In the genomic region with DNA sequence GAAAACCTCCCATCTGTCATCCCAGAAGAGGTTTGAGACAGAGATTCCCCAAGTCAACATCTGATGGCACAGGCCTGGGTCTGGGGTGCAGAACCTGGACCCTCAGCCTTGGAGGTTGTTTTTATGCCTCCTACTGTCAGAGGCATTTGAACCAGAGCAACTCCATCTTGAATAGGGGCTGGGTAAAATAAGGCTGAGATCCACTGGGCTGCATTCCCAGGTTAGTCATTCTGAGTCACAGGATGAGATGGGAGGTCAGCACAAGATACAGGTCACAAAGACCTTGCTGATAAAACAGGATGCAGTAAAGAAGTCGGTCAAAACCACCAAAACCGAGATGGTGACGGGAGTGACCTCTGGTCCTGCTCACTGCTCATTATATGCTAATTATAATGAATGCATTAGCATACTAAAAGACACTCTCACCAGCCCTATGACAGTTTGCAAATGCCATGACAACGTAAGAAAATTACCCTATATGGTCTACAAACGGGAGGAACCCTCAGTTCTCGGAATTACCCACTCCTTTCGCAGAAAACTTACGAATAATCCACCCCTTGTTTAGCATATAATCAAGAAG, we compare ENCODE assay signal across 27 cellular contexts.
DNase-seq lines count a peak whose midpoint lies in the region; ATAC-seq and TF ChIP-seq lines count a peak whose summit lies in the region.
"Had no signal": no experiment of that assay in that cellular context is flagged by ENCODE, and none has a peak within 500 bp of the region (broad histone marks: within the 10 kb centered on the region; RNA-seq: fewer than 3 reads in every experiment).

No MANE protein-coding gene starts in this region.

- TF ChIP-seq CTCF in MCF 10A (IDR thresholded peaks at IDR 0.05; ENCODE audit: unreplicated experiment): no peak
- TF ChIP-seq CTCF in breast epithelium (IDR thresholded peaks at IDR 0.05): no peak

- no peak overlapping the region for H3K4me3 ChIP-seq in breast epithelium
- H3K4me3 ChIP-seq: body of pancreas, GM12878, hepatocyte, suprapubic skin had no signal

- no peaks in the 10 kb centered on the region for H3K36me3 Mint-ChIP-seq in MCF 10A (ENCODE audit: insufficient read depth, unreplicated experiment)
- H3K36me3 Mint-ChIP-seq in T-helper 17 cell (ENCODE audit: low read depth): no peaks in the 10 kb centered on the region
- no peaks in the 10 kb centered on the region for H3K36me3 Mint-ChIP-seq in activated T-cell treated with anti-CD3 and anti-CD28 coated beads, Interleukin-2, amount 50 U/mL, for 24 hours (ENCODE audit: low read depth)
- H3K36me3 Mint-ChIP-seq in activated T-helper 1 cell treated with anti-CD3 and anti-CD28 coated beads, Interleukin-12 subunit alpha, Interleukin-12 subunit beta, Interleukin-2, Interleukin-4 antibody, amounts not matched to agents 30 ng/mL and 10 ng/mL and 1 ng/mL, durations not matched to agents 14 hours and 24 hours and 36 hours (ENCODE audit: low read depth): no peaks in the 10 kb centered on the region
- H3K36me3 Mint-ChIP-seq: activated naive CD8-positive, alpha-beta T cell; stimulated activated memory B cell treated with anti-CD40 and anti-IgM and Interleukin-4, amounts not matched to agents 10 μg/mL and 1 μg/mL and 100 μg/mL, for 72 hours had no signal

- intact Hi-C loops in MCF 10A (cut with micrococcal nuclease) (no loop called here), breast epithelium (cut with DNase I; ENCODE audit: low total_unique reads) (no loop called here)
- intact Hi-C loops in activated T-helper 1 cell treated with anti-CD3 and anti-CD28 coated beads, Interleukin-12 subunit alpha, Interleukin-12 subunit beta, Interleukin-2, Interleukin-4 antibody, amounts not matched to agents 30 ng/mL and 10 ng/mL and 1 ng/mL, durations not matched to agents 14 hours and 24 hours and 36 hours (cut with micrococcal nuclease): no loop called here

- H3K36me3 ChIP-seq in breast epithelium: no peaks in the 10 kb centered on the region
- H3K36me3 ChIP-seq: suprapubic skin had no signal

- no peak overlapping the region for H3K27ac ChIP-seq in breast epithelium
- H3K27ac ChIP-seq: 22Rv1, body of pancreas, hepatocyte, suprapubic skin had no signal

- peaks cover 58% of the 10 kb centered on the region for H3K27me3 Mint-ChIP-seq in MCF 10A (ENCODE audit: insufficient read depth, unreplicated experiment)
- peaks cover 12% of the 10 kb centered on the region for H3K27me3 Mint-ChIP-seq in T-helper 17 cell
- H3K27me3 Mint-ChIP-seq in activated T-cell treated with anti-CD3 and anti-CD28 coated beads, Interleukin-2, amount 50 U/mL, for 24 hours: no peaks in the 10 kb centered on the region
- H3K27me3 Mint-ChIP-seq in activated T-helper 1 cell treated with anti-CD3 and anti-CD28 coated beads, Interleukin-12 subunit alpha, Interleukin-12 subunit beta, Interleukin-2, Interleukin-4 antibody, amounts not matched to agents 30 ng/mL and 10 ng/mL and 1 ng/mL, durations not matched to agents 14 hours and 24 hours and 36 hours (ENCODE audit: insufficient read depth): peaks cover 5% of the 10 kb centered on the region
- H3K27me3 Mint-ChIP-seq: activated CD8-positive, alpha-beta T cell treated with anti-CD3 and anti-CD28 coated beads for 36 hours; progenitor cell of endocrine pancreas; stimulated activated memory B cell treated with anti-CD40 and anti-IgM and Interleukin-4, amounts not matched to agents 10 μg/mL and 1 μg/mL and 100 μg/mL, for 72 hours had no signal

- ATAC-seq in GM18520 (IDR thresholded peaks at IDR 0.05; ENCODE audit: unreplicated experiment) (no peak), T-helper 17 cell (no peak)
- ATAC-seq: activated CD8-positive, alpha-beta T cell treated with anti-CD3 and anti-CD28 coated beads for 36 hours; body of pancreas; GM12878; left colon; Panc1; sciatic nerve; stimulated activated memory B cell treated with anti-CD40 and anti-IgM and Interleukin-4, amounts not matched to agents 10 μg/mL and 1 μg/mL and 100 μg/mL, for 72 hours had no signal

- no peak overlapping the region for H3K27ac Mint-ChIP-seq in MCF 10A (ENCODE audit: low read depth, unreplicated experiment)
- H3K27ac Mint-ChIP-seq in T-helper 17 cell: no peak overlapping the region
- H3K27ac Mint-ChIP-seq in activated T-cell treated with anti-CD3 and anti-CD28 coated beads, Interleukin-2, amount 50 U/mL, for 24 hours: no peak overlapping the region
- no peak overlapping the region for H3K27ac Mint-ChIP-seq in activated T-helper 1 cell treated with anti-CD3 and anti-CD28 coated beads, Interleukin-12 subunit alpha, Interleukin-12 subunit beta, Interleukin-2, Interleukin-4 antibody, amounts not matched to agents 30 ng/mL and 10 ng/mL and 1 ng/mL, durations not matched to agents 14 hours and 24 hours and 36 hours
- H3K27ac Mint-ChIP-seq: activated CD8-positive, alpha-beta T cell treated with anti-CD3 and anti-CD28 coated beads for 36 hours; activated naive CD8-positive, alpha-beta T cell; progenitor cell of endocrine pancreas; stimulated activated memory B cell treated with anti-CD40 and anti-IgM and Interleukin-4, amounts not matched to agents 10 μg/mL and 1 μg/mL and 100 μg/mL, for 72 hours had no signal

- no peaks in the 10 kb centered on the region for H3K4me1 ChIP-seq in breast epithelium
- H3K4me1 ChIP-seq: body of pancreas had no signal

- BruUV-seq in MCF 10A (replicated peaks; lab: Mats Ljungman, UMichigan): no TSS peak

- DNase-seq in MCF 10A (ENCODE audit: unreplicated experiment): peak; percentile 2
- no peak for DNase-seq in breast epithelium (ENCODE audit: low spot score in 2 of 2)
- DNase-seq in SW480 (ENCODE audit: low spot score): peak; percentile 6
- DNase-seq in dermis blood vessel endothelial cell: peak; percentile 51
- DNase-seq in T-helper 17 cell: no peak
- no peak for DNase-seq in activated T-cell treated with anti-CD3 and anti-CD28 coated beads, Interleukin-2, amount 50 U/mL, for 24 hours
- DNase-seq in activated T-helper 1 cell treated with anti-CD3 and anti-CD28 coated beads, Interleukin-12 subunit alpha, Interleukin-12 subunit beta, Interleukin-2, Interleukin-4 antibody, amounts not matched to agents 30 ng/mL and 10 ng/mL and 1 ng/mL, durations not matched to agents 14 hours and 24 hours and 36 hours (ENCODE audit: low spot score): no peak
- DNase-seq: activated CD8-positive, alpha-beta T cell treated with anti-CD3 and anti-CD28 coated beads for 36 hours; body of pancreas; Calu3; DND-41; effector CD8-positive, alpha-beta T cell; left colon; MM.1S; NCI-H2029; NCI-H69; stimulated activated CD4-positive, alpha-beta T cell treated with anti-CD3 and anti-CD28 coated beads, Interleukin-4, amount 100 ng/mL, for 4 hours had no signal

- no peaks in the 10 kb centered on the region for H3K27me3 ChIP-seq in breast epithelium
- H3K27me3 ChIP-seq: body of pancreas, hepatocyte, suprapubic skin had no signal

- POLR2A ChIA-PET in MCF 10A (lab: Yijun Ruan, JAX): no interaction called here

- no peaks in the 10 kb centered on the region for H3K9me3 Mint-ChIP-seq in MCF 10A (ENCODE audit: unreplicated experiment)
- H3K9me3 Mint-ChIP-seq in activated T-cell treated with anti-CD3 and anti-CD28 coated beads, Interleukin-2, amount 50 U/mL, for 24 hours: no peaks in the 10 kb centered on the region
- no peaks in the 10 kb centered on the region for H3K9me3 Mint-ChIP-seq in activated T-helper 1 cell treated with anti-CD3 and anti-CD28 coated beads, Interleukin-12 subunit alpha, Interleukin-12 subunit beta, Interleukin-2, Interleukin-4 antibody, amounts not matched to agents 30 ng/mL and 10 ng/mL and 1 ng/mL, durations not matched to agents 14 hours and 24 hours and 36 hours
- H3K9me3 Mint-ChIP-seq: activated CD8-positive, alpha-beta T cell treated with anti-CD3 and anti-CD28 coated beads for 36 hours; stimulated activated memory B cell treated with anti-CD40 and anti-IgM and Interleukin-4, amounts not matched to agents 10 μg/mL and 1 μg/mL and 100 μg/mL, for 72 hours had no signal

- no peak for TF ChIP-seq POLR2A in breast epithelium (IDR thresholded peaks at IDR 0.05)

- H3K9me3 ChIP-seq in breast epithelium (no peaks in the 10 kb centered on the region), T-helper 17 cell (ENCODE audit: control insufficient read depth, low read length, poor library complexity, severe bottlenecking) (no peaks in the 10 kb centered on the region)
- H3K9me3 ChIP-seq: body of pancreas, suprapubic skin had no signal

- H3K4me1 Mint-ChIP-seq in MCF 10A (ENCODE audit: insufficient read depth, unreplicated experiment) (no peaks in the 10 kb centered on the region), T-helper 17 cell (no peaks in the 10 kb centered on the region)
- H3K4me1 Mint-ChIP-seq in activated T-cell treated with anti-CD3 and anti-CD28 coated beads, Interleukin-2, amount 50 U/mL, for 24 hours (ENCODE audit: low read depth): no peaks in the 10 kb centered on the region
- H3K4me1 Mint-ChIP-seq in activated T-helper 1 cell treated with anti-CD3 and anti-CD28 coated beads, Interleukin-12 subunit alpha, Interleukin-12 subunit beta, Interleukin-2, Interleukin-4 antibody, amounts not matched to agents 30 ng/mL and 10 ng/mL and 1 ng/mL, durations not matched to agents 14 hours and 24 hours and 36 hours (ENCODE audit: low read depth): no peaks in the 10 kb centered on the region
- H3K4me1 Mint-ChIP-seq: stimulated activated memory B cell treated with anti-CD40 and anti-IgM and Interleukin-4, amounts not matched to agents 10 μg/mL and 1 μg/mL and 100 μg/mL, for 72 hours had no signal

- H3K4me3 Mint-ChIP-seq in MCF 10A (ENCODE audit: unreplicated experiment) (no peak overlapping the region), T-helper 17 cell (no peak overlapping the region)
- no peak overlapping the region for H3K4me3 Mint-ChIP-seq in activated T-cell treated with anti-CD3 and anti-CD28 coated beads, Interleukin-2, amount 50 U/mL, for 24 hours
- H3K4me3 Mint-ChIP-seq in activated T-helper 1 cell treated with anti-CD3 and anti-CD28 coated beads, Interleukin-12 subunit alpha, Interleukin-12 subunit beta, Interleukin-2, Interleukin-4 antibody, amounts not matched to agents 30 ng/mL and 10 ng/mL and 1 ng/mL, durations not matched to agents 14 hours and 24 hours and 36 hours: no peak overlapping the region
- H3K4me3 Mint-ChIP-seq: activated CD8-positive, alpha-beta T cell treated with anti-CD3 and anti-CD28 coated beads for 36 hours; activated naive CD8-positive, alpha-beta T cell; stimulated activated memory B cell treated with anti-CD40 and anti-IgM and Interleukin-4, amounts not matched to agents 10 μg/mL and 1 μg/mL and 100 μg/mL, for 72 hours had no signal

- CTCF ChIA-PET in MCF 10A (lab: Yijun Ruan, JAX): no interaction called here

Comparison
In these comparisons a context has a peak if more than half of its experiments do, and no peak if none do; other contexts are left out.
1. DNase-seq: peak in MCF 10A (single experiment), SW480 (single experiment) and dermis blood vessel endothelial cell (single experiment); none in breast epithelium (0 of 2), T-helper 17 cell (0 of 3), activated T-cell treated with anti-CD3 and anti-CD28 coated beads, Interleukin-2, amount 50 U/mL, for 24 hours (single experiment) and activated T-helper 1 cell treated with anti-CD3 and anti-CD28 coated beads, Interleukin-12 subunit alpha, Interleukin-12 subunit beta, Interleukin-2, Interleukin-4 antibody, amounts not matched to agents 30 ng/mL and 10 ng/mL and 1 ng/mL, durations not matched to agents 14 hours and 24 hours and 36 hours (single experiment).